Comparison of ENCODE assay signal across 16 cellular contexts in genomic region chr7:40541336-40541735, GRCh38.
DNase-seq lines count a peak whose midpoint lies in the region; ATAC-seq lines count a peak whose summit lies in the region.
"Had no signal": no experiment of that assay in that cellular context is flagged by ENCODE, and none has a peak within 500 bp of the region (broad histone marks: within the 10 kb centered on the region; RNA-seq: fewer than 3 reads in every experiment).

No MANE protein-coding gene starts in this region.

- peak; percentile 56 for DNase-seq in GM03348 (ENCODE audit: low spot score)
- peak; percentile 11 for DNase-seq in OCI-M1 (lab: John Stamatoyannopoulos, UW)
- peak; percentile 38 for DNase-seq in dedifferentiated amniotic fluid mesenchymal stem cell (ENCODE audit: extremely low spot score)
- DNase-seq in sciatic nerve (ENCODE audit: low spot score), result no peak
- DNase-seq in kidney glomerular epithelial cell (lab: John Stamatoyannopoulos, UW), result no peak
- no peak for DNase-seq in NCI-H2107 (lab: John Stamatoyannopoulos, UW)
- no peak for DNase-seq in stimulated activated CD4-positive, alpha-beta T cell treated with anti-CD3 and anti-CD28 coated beads, Interleukin-2, amount 100 ng/mL, for 48 hours
- DNase-seq: activated CD4-positive, alpha-beta T cell treated with anti-CD3 and anti-CD28 coated beads for 48 hours; activated naive CD4-positive, alpha-beta T cell; activated T-cell treated with anti-CD3 and anti-CD28 coated beads, Interleukin-2, amount 50 U/mL, for 1 hour; CD4-positive, CD25-positive, alpha-beta regulatory T cell; left ventricle myocardium inferior; naive B cell; NCI-H1417 treated with DMSO at 0.1 percent for 48 hours; sigmoid colon; stimulated activated naive B cell treated with anti-CD40 and anti-IgM and Interleukin-4, amounts not matched to agents 10 μg/mL and 1 μg/mL and 100 μg/mL, for 72 hours had no signal

- intact Hi-C loops in sciatic nerve (cut with DNase I), result no loop called here

- peak; percentile 30 for ATAC-seq in sciatic nerve
- ATAC-seq: stimulated activated naive B cell treated with anti-CD40 and anti-IgM and Interleukin-4, amounts not matched to agents 10 μg/mL and 1 μg/mL and 100 μg/mL, for 72 hours had no signal

Comparison
In these comparisons a context has a peak if more than half of its experiments do, and no peak if none do; other contexts are left out.
1. DNase-seq: peak in GM03348 (single experiment), OCI-M1 (single experiment) and dedifferentiated amniotic fluid mesenchymal stem cell (single experiment); none in sciatic nerve (single experiment), kidney glomerular epithelial cell (single experiment), NCI-H2107 (single experiment) and stimulated activated CD4-positive, alpha-beta T cell treated with anti-CD3 and anti-CD28 coated beads, Interleukin-2, amount 100 ng/mL, for 48 hours (0 of 2).